1 cellular context compared by ENCODE assay signal in genomic region chrX:119692241-119693031, GRCh38.
A peak's percentile ranks its signal among the peaks of the same experiment; 100 is the strongest.
TF ChIP-seq lines count a peak whose summit lies in the region.

No MANE protein-coding gene starts in this region.

TF ChIP-seq in K562, 482 proteins besides CTCF, POLR2A, EP300 and RAD21 (continued from another document and continues in another):
- TF ChIP-seq ZNF639 (CRISPR knock-in tag; conservative IDR thresholded peaks at IDR 0.05 in 1 of 2, IDR thresholded peaks at IDR 0.05 in 1 of 2) (0 out of 4 replicates have a peak, but pooled peaks of 1 of the 2 experiments have one; percentile 39), MLLT1 (IDR thresholded peaks at IDR 0.05) (peak; percentile 60 to 77; a peak in 2 of 4 replicates), MYNN (IDR thresholded peaks at IDR 0.05) (0 out of 2 replicates have a peak, but pooled peaks have one; percentile 47), MYNN (CRISPR knock-in tag; IDR thresholded peaks at IDR 0.05) (no peak), POLR2G (IDR thresholded peaks at IDR 0.05; ENCODE audit: low read depth, low read length) (peak; percentile 59; the same call in 1 of the 2 replicates), GATA2 (CRISPR knock-in tag; IDR thresholded peaks at IDR 0.05) (0 out of 2 replicates have a peak, but pooled peaks have one; percentile 18), RBM34 (IDR thresholded peaks at IDR 0.05; ENCODE audit: borderline replicate concordance, insufficient read depth, low read length) (no peak), NR1H2 (CRISPR knock-in tag; IDR thresholded peaks at IDR 0.05) (peak; percentile 22; the same call in 1 of the 2 replicates), SAP30 (IDR thresholded peaks at IDR 0.05; ENCODE audit: borderline replicate concordance, insufficient read depth, low read depth, low read length, poor library complexity, severe bottlenecking) (peak; percentile 73), TAF1 (IDR thresholded peaks at IDR 0.05; ENCODE audit: control insufficient read depth, extremely low read depth, insufficient read depth, low read length, severe bottlenecking) (peak; percentile 38), CREB1 (IDR thresholded peaks at IDR 0.05) (no peak), CREB1 (CRISPR knock-in tag; IDR thresholded peaks at IDR 0.05) (peak; percentile 48; the same call in 1 of the 2 replicates), MCM5 (IDR thresholded peaks at IDR 0.05; ENCODE audit: low read depth) (no peak), CBX3 (IDR thresholded peaks at IDR 0.05; ENCODE audit: borderline replicate concordance in 1 of 2, low read length in 2 of 2) (no peak), RBBP5 (IDR thresholded peaks at IDR 0.05; ENCODE audit: borderline replicate concordance, insufficient read depth, low read length, poor library complexity, severe bottlenecking) (peak; percentile 3), TFAP4 (CRISPR knock-in tag; IDR thresholded peaks at IDR 0.05; ENCODE audit: borderline replicate concordance) (peak; percentile 18; the same call in 1 of the 2 replicates), ZFP30 (CRISPR knock-in tag; IDR thresholded peaks at IDR 0.05; ENCODE audit: borderline replicate concordance) (no peak), NCOA1 (IDR thresholded peaks at IDR 0.05; ENCODE audit: low read depth) (no peak), CXXC5 (CRISPR knock-in tag; IDR thresholded peaks at IDR 0.05) (peak; percentile 43), MNT (conservative IDR thresholded peaks at IDR 0.05) (peak; percentile 50 to 65; a peak in 3 of 4 replicates), REST (CRISPR knock-in tag; IDR thresholded peaks at IDR 0.05; ENCODE audit: low read depth) (no peak), ZNF12 (CRISPR knock-in tag; IDR thresholded peaks at IDR 0.05) (no peak), ATF3 (IDR thresholded peaks at IDR 0.05) (no peak), ATF3 (CRISPR knock-in tag; conservative IDR thresholded peaks at IDR 0.05) (peak; percentile 42; the same call in 1 of the 2 replicates), CHD1 (IDR thresholded peaks at IDR 0.05; ENCODE audit: low read length) (peak; percentile 22), NONO (IDR thresholded peaks at IDR 0.05; ENCODE audit: low read depth in 2 of 2, low read length in 1 of 2) (no peak), FOXJ3 (CRISPR knock-in tag; IDR thresholded peaks at IDR 0.05) (no peak), SIN3A (IDR thresholded peaks at IDR 0.05; ENCODE audit: borderline replicate concordance in 2 of 2, control insufficient read depth in 1 of 2, low read depth in 2 of 2, low read length in 2 of 2) (peak in 1 of 2 experiments; percentile 57; a peak in 1 of 4 replicates), NRF1 (conservative IDR thresholded peaks at IDR 0.05 in 1 of 2, IDR thresholded peaks at IDR 0.05 in 1 of 2) (peak; percentile 63 to 71), AFF1 (IDR thresholded peaks at IDR 0.05; ENCODE audit: low read depth in 1 of 2, partially characterized antibody in 2 of 2) (peak in 1 of 2 experiments; percentile 14), MYC (IDR thresholded peaks at IDR 0.05; ENCODE audit: low read depth, low read length) (0 out of 2 replicates have a peak, but pooled peaks have one; percentile 21), MYC (CRISPR knock-in tag; IDR thresholded peaks at IDR 0.05; ENCODE audit: borderline replicate concordance, low read depth) (no peak), FOXP1 (CRISPR knock-in tag; IDR thresholded peaks at IDR 0.05) (no peak), EP400 (IDR thresholded peaks at IDR 0.05) (peak; percentile 33; the same call in 1 of the 2 replicates), SMC3 (conservative IDR thresholded peaks at IDR 0.05; ENCODE audit: insufficient read depth, low read depth, low read length) (0 out of 2 replicates have a peak, but pooled peaks have one; percentile 18), RBFOX2 (IDR thresholded peaks at IDR 0.05; ENCODE audit: low read depth, low read length) (peak; percentile 83), ZBTB11 (CRISPR knock-in tag; IDR thresholded peaks at IDR 0.05) (no peak), ZFX (CRISPR knock-in tag; IDR thresholded peaks at IDR 0.05) (peak; percentile 41), HSF4 (CRISPR knock-in tag; IDR thresholded peaks at IDR 0.05; ENCODE audit: borderline replicate concordance) (no peak), HDAC1 (IDR thresholded peaks at IDR 0.05) (peak in 1 of 2 experiments; percentile 76; a peak in 2 of 4 replicates), E2F1 (CRISPR knock-in tag; IDR thresholded peaks at IDR 0.05) (no peak), NBN (IDR thresholded peaks at IDR 0.05; ENCODE audit: low read depth) (0 out of 2 replicates have a peak, but pooled peaks have one; percentile 42), RBM25 (IDR thresholded peaks at IDR 0.05; ENCODE audit: low read depth, low read length, severe bottlenecking) (no peak), KAT7 (CRISPR knock-in tag; IDR thresholded peaks at IDR 0.05; ENCODE audit: borderline replicate concordance) (peak; percentile 75)
